22 cellular contexts compared by ENCODE assay signal in genomic region chr17:79171152-79171551, GRCh38.
DNase-seq lines count a peak whose midpoint lies in the region; TF ChIP-seq lines count a peak whose summit lies in the region.
"Had no signal": no experiment of that assay in that cellular context is flagged by ENCODE, and none has a peak within 500 bp of the region (broad histone marks: within the 10 kb centered on the region; RNA-seq: fewer than 3 reads in every experiment).

No MANE protein-coding gene starts in this region.

- no peak overlapping the region for H3K27ac ChIP-seq in BLaER1 treated with 17β-estradiol and CSF1 and Interleukin-3, amounts not matched to agents 10 nM and 100 nM
- H3K27ac ChIP-seq: 22Rv1, Peyer's patch, SJCRH30 had no signal

- H3K4me3 ChIP-seq in BLaER1 treated with 17β-estradiol and CSF1 and Interleukin-3, amounts not matched to agents 10 nM and 100 nM: no peak overlapping the region
- H3K4me3 ChIP-seq: GM12878, Peyer's patch, SJCRH30 had no signal

- H3K4me1 Mint-ChIP-seq in glutamatergic neuron (ENCODE audit: low read depth, unreplicated experiment): peaks cover 9% of the 10 kb centered on the region
- H3K4me1 Mint-ChIP-seq: CD4-positive, CD25-positive, alpha-beta regulatory T cell had no signal

- H3K4me3 Mint-ChIP-seq in glutamatergic neuron (ENCODE audit: unreplicated experiment): no peak overlapping the region
- H3K4me3 Mint-ChIP-seq: CD4-positive, CD25-positive, alpha-beta regulatory T cell; HFFc6; IgD-negative memory B cell had no signal

- peaks cover 16% of the 10 kb centered on the region for H3K9me3 Mint-ChIP-seq in glutamatergic neuron (ENCODE audit: unreplicated experiment)
- H3K9me3 Mint-ChIP-seq: CD4-positive, CD25-positive, alpha-beta regulatory T cell; HFFc6; IgD-negative memory B cell had no signal

- peaks cover 4 to 67% (median 57%) of the 10 kb centered on the region in 10 experiments; a peak in 19 of 20 replicates for H3K4me1 ChIP-seq in BLaER1 treated with 17β-estradiol and CSF1 and Interleukin-3, amounts not matched to agents 10 nM and 100 nM
- H3K4me1 ChIP-seq: Peyer's patch, SJCRH30 had no signal

- no peaks in the 10 kb centered on the region for H3K36me3 ChIP-seq in BLaER1 treated with 17β-estradiol and CSF1 and Interleukin-3, amounts not matched to agents 10 nM and 100 nM
- H3K36me3 ChIP-seq: Peyer's patch, SJCRH30 had no signal

- peaks cover 26% of the 10 kb centered on the region for H3K27me3 Mint-ChIP-seq in glutamatergic neuron (ENCODE audit: unreplicated experiment)

- no peak overlapping the region for H3K9ac ChIP-seq in BLaER1 treated with 17β-estradiol and CSF1 and Interleukin-3, amounts not matched to agents 10 nM and 100 nM

- peak overlapping the region in 8 of 11 experiments; percentile 44 to 73 (median 66); a peak in 13 of 22 replicates for H3K4me2 ChIP-seq in BLaER1 treated with 17β-estradiol and CSF1 and Interleukin-3, amounts not matched to agents 10 nM and 100 nM

- H3K9me3 ChIP-seq in BLaER1 treated with 17β-estradiol and CSF1 and Interleukin-3, amounts not matched to agents 10 nM and 100 nM (replicated peaks in 1 of 11): no peaks in the 10 kb centered on the region
- H3K9me3 ChIP-seq: Peyer's patch, SJCRH30 had no signal

- H3K27me3 ChIP-seq in BLaER1 treated with 17β-estradiol and CSF1 and Interleukin-3, amounts not matched to agents 10 nM and 100 nM: 0 out of 22 replicates have a peak, but pooled peaks cover 0 to 7% (median 0%) of the 10 kb centered on the region in 11 experiments
- H3K27me3 ChIP-seq: Peyer's patch had no signal

- DNase-seq in DMS 273 (lab: John Stamatoyannopoulos, UW; ENCODE audit: unreplicated experiment) (peak; percentile 47), DMS 273 treated with DMSO at 0.1 percent for 48 hours (lab: John Stamatoyannopoulos, UW) (no peak), NCI-H69 (lab: John Stamatoyannopoulos, UW) (peak; percentile 74), glutamatergic neuron (no peak), NCI-H524 treated with DMSO at 0.1 percent for 48 hours (lab: John Stamatoyannopoulos, UW) (no peak), HT-29 (ENCODE audit: low spot score) (no peak), RPMI8226 (no peak)
- DNase-seq: ACHN; CD4-positive, CD25-positive, alpha-beta regulatory T cell; DMS79 treated with DMSO at 0.1 percent for 48 hours; HFFc6; Karpas-422; MV-4-11; NCI-H1105 treated with DMSO at 0.1 percent for 48 hours; NCI-H2081 treated with DMSO at 0.1 percent for 48 hours; NCI-H446 treated with DMSO at 0.1 percent for 48 hours; Peyer's patch; SJCRH30 had no signal

- peak overlapping the region; percentile 88 for H3K27ac Mint-ChIP-seq in glutamatergic neuron (ENCODE audit: unreplicated experiment)
- H3K27ac Mint-ChIP-seq: CD4-positive, CD25-positive, alpha-beta regulatory T cell; HFFc6; IgD-negative memory B cell had no signal

- no peak for TF ChIP-seq CTCF in glutamatergic neuron (IDR thresholded peaks at IDR 0.05; ENCODE audit: partially characterized antibody, unreplicated experiment)

- peaks cover 0 to 5% (median 0%) of the 10 kb centered on the region in 11 experiments; a peak in 2 of 22 replicates for H4K20me1 ChIP-seq in BLaER1 treated with 17β-estradiol and CSF1 and Interleukin-3, amounts not matched to agents 10 nM and 100 nM

- peaks cover 4% of the 10 kb centered on the region for H3K36me3 Mint-ChIP-seq in glutamatergic neuron (ENCODE audit: unreplicated experiment)
- H3K36me3 Mint-ChIP-seq: CD4-positive, CD25-positive, alpha-beta regulatory T cell; IgD-negative memory B cell had no signal

Comparison
In these comparisons a context has a peak if more than half of its experiments do, and no peak if none do; other contexts are left out.
1. DNase-seq: peak in DMS 273 (single experiment) and NCI-H69 (single experiment); none in DMS 273 treated with DMSO at 0.1 percent for 48 hours (single experiment), glutamatergic neuron (single experiment), NCI-H524 treated with DMSO at 0.1 percent for 48 hours (single experiment), HT-29 (single experiment) and RPMI8226 (single experiment).